In genomic region chr10:36716291-36716690, GRCh38 we compare ENCODE assay signal across 29 cellular contexts.
"Had no signal": no experiment of that assay in that cellular context is flagged by ENCODE, and none has a peak within 500 bp of the region (broad histone marks: within the 10 kb centered on the region; RNA-seq: fewer than 3 reads in every experiment).

No MANE protein-coding gene starts in this region.

- ATAC-seq: stimulated activated effector memory CD8-positive, alpha-beta T cell treated with anti-CD3 and anti-CD28 coated beads, Interleukin-12 subunit alpha, Interleukin-12 subunit beta, amount 100 ng/mL, for 72 hours; stimulated activated memory B cell treated with anti-CD40 and anti-IgM and Interleukin-4, amounts not matched to agents 10 μg/mL and 1 μg/mL and 100 μg/mL, for 72 hours; stimulated activated naive CD8-positive, alpha-beta T cell treated with anti-CD3 and anti-CD28 coated beads, Interleukin-15, amount 100 ng/mL, for 72 hours; stimulated activated naive CD8-positive, alpha-beta T cell treated with anti-CD3 and anti-CD28 coated beads, Interleukin-15, Interleukin-2, amounts not matched to agents 100 U/mL and 50 U/mL, for 24 hours; upper lobe of right lung had no signal

- H3K4me1 ChIP-seq: stomach, suprapubic skin, testis, thyroid gland, tibial artery, tibial nerve, transverse colon, upper lobe of left lung, upper lobe of right lung, uterus, vagina had no signal

- H3K27me3 Mint-ChIP-seq: stimulated activated memory B cell treated with anti-CD40 and anti-IgM and Interleukin-4, amounts not matched to agents 10 μg/mL and 1 μg/mL and 100 μg/mL, for 72 hours; stimulated activated naive B cell treated with anti-CD40 and anti-IgM and Interleukin-4, amounts not matched to agents 10 μg/mL and 1 μg/mL and 100 μg/mL, for 72 hours; stimulated activated naive CD8-positive, alpha-beta T cell treated with anti-CD3 and anti-CD28 coated beads, Interleukin-15, amount 100 ng/mL, for 72 hours; stimulated activated naive CD8-positive, alpha-beta T cell treated with anti-CD3 and anti-CD28 coated beads, Interleukin-15, Interleukin-2, amounts not matched to agents 100 ng/mL and 50 ng/mL, for 24 hours had no signal

- H3K4me1 Mint-ChIP-seq: stimulated activated effector memory CD8-positive, alpha-beta T cell treated with anti-CD3 and anti-CD28 coated beads, Interleukin-12 subunit alpha, Interleukin-12 subunit beta, amount 100 ng/mL, for 72 hours; stimulated activated memory B cell treated with anti-CD40 and anti-IgM and Interleukin-4, amounts not matched to agents 10 μg/mL and 1 μg/mL and 100 μg/mL, for 72 hours; stimulated activated naive B cell treated with anti-CD40 and anti-IgM and Interleukin-4, amounts not matched to agents 10 μg/mL and 1 μg/mL and 100 μg/mL, for 72 hours; stimulated activated naive CD8-positive, alpha-beta T cell treated with anti-CD3 and anti-CD28 coated beads, Interleukin-15, amount 100 ng/mL, for 72 hours had no signal

- H3K36me3 Mint-ChIP-seq: stimulated activated effector memory CD8-positive, alpha-beta T cell treated with anti-CD3 and anti-CD28 coated beads, Interleukin-12 subunit alpha, Interleukin-12 subunit beta, amount 100 ng/mL, for 72 hours; stimulated activated memory B cell treated with anti-CD40 and anti-IgM and Interleukin-4, amounts not matched to agents 10 μg/mL and 1 μg/mL and 100 μg/mL, for 72 hours; stimulated activated naive B cell treated with anti-CD40 and anti-IgM and Interleukin-4, amounts not matched to agents 10 μg/mL and 1 μg/mL and 100 μg/mL, for 72 hours; type B pancreatic cell had no signal

- DNase-seq: stimulated activated CD4-positive, alpha-beta T cell treated with anti-CD3 and anti-CD28 coated beads, Interleukin-2, amount 100 ng/mL, for 48 hours; stimulated activated CD4-positive, alpha-beta T cell treated with anti-CD3 and anti-CD28 coated beads, Interleukin-4, amount 100 ng/mL, for 1 hour; stimulated activated CD4-positive, alpha-beta T cell treated with anti-CD3 and anti-CD28 coated beads, Interleukin-4, amount 100 ng/mL, for 24 hours; stimulated activated CD4-positive, alpha-beta T cell treated with anti-CD3 and anti-CD28 coated beads, Interleukin-4, amount 100 ng/mL, for 4 hours; stimulated activated CD8-positive, alpha-beta memory T cell treated with anti-CD3 and anti-CD28 coated beads, Interleukin-4, amount 100 ng/mL, for 48 hours; stimulated activated naive B cell treated with anti-CD40 and anti-IgM and Interleukin-4, amounts not matched to agents 10 μg/mL and 1 μg/mL and 100 μg/mL, for 72 hours; stimulated activated naive CD4-positive, alpha-beta T cell; stimulated activated naive CD4-positive, alpha-beta T cell treated with Interleukin-2 at 50 U/mL for 16 hours; stimulated activated naive CD8-positive, alpha-beta T cell treated with anti-CD3 and anti-CD28 coated beads, Interleukin-15, amount 100 ng/mL, for 72 hours; stimulated activated naive CD8-positive, alpha-beta T cell treated with anti-CD3 and anti-CD28 coated beads, Interleukin-15, Interleukin-2, amounts not matched to agents 100 U/mL and 50 U/mL, for 24 hours; stomach; substantia nigra; testis; thyroid gland; tibial artery; transverse colon; trophoblast cell; upper lobe of left lung; upper lobe of right lung; uterus had no signal

- H3K27ac ChIP-seq: stomach, suprapubic skin, testis, thoracic aorta, thyroid gland, tibial artery, tibial nerve, transverse colon, upper lobe of left lung, upper lobe of right lung, uterus, vagina had no signal

- H3K9me3 Mint-ChIP-seq: stimulated activated naive B cell treated with anti-CD40 and anti-IgM and Interleukin-4, amounts not matched to agents 10 μg/mL and 1 μg/mL and 100 μg/mL, for 72 hours; stimulated activated naive CD8-positive, alpha-beta T cell treated with anti-CD3 and anti-CD28 coated beads, Interleukin-15, Interleukin-2, amounts not matched to agents 100 ng/mL and 50 ng/mL, for 24 hours had no signal

- H3K4me3 ChIP-seq: stomach, suprapubic skin, thoracic aorta, thyroid gland, tibial artery, tibial nerve, transverse colon, upper lobe of left lung, upper lobe of right lung, uterus, vagina had no signal

- H3K36me3 ChIP-seq: stomach, suprapubic skin, thoracic aorta, thyroid gland, tibial artery, tibial nerve, transverse colon, upper lobe of left lung, upper lobe of right lung, uterus, vagina had no signal

- H3K27me3 ChIP-seq: stomach, suprapubic skin, testis, thyroid gland, tibial artery, tibial nerve, transverse colon, upper lobe of left lung, upper lobe of right lung, uterus, vagina had no signal

- H3K4me3 Mint-ChIP-seq: stimulated activated effector memory CD8-positive, alpha-beta T cell treated with anti-CD3 and anti-CD28 coated beads, Interleukin-12 subunit alpha, Interleukin-12 subunit beta, amount 100 ng/mL, for 72 hours; stimulated activated memory B cell treated with anti-CD40 and anti-IgM and Interleukin-4, amounts not matched to agents 10 μg/mL and 1 μg/mL and 100 μg/mL, for 72 hours; stimulated activated naive B cell treated with anti-CD40 and anti-IgM and Interleukin-4, amounts not matched to agents 10 μg/mL and 1 μg/mL and 100 μg/mL, for 72 hours; stimulated activated naive CD8-positive, alpha-beta T cell treated with anti-CD3 and anti-CD28 coated beads, Interleukin-15, amount 100 ng/mL, for 72 hours; stimulated activated naive CD8-positive, alpha-beta T cell treated with anti-CD3 and anti-CD28 coated beads, Interleukin-15, Interleukin-2, amounts not matched to agents 100 ng/mL and 50 ng/mL, for 24 hours; type B pancreatic cell had no signal

- H3K9me3 ChIP-seq: stomach, suprapubic skin, testis, thoracic aorta, thyroid gland, tibial artery, tibial nerve, transverse colon, upper lobe of left lung, upper lobe of right lung, uterus, vagina had no signal

- FAIRE-seq: urothelium cell line had no signal

- H3K27ac Mint-ChIP-seq: stimulated activated effector memory CD8-positive, alpha-beta T cell treated with anti-CD3 and anti-CD28 coated beads, Interleukin-12 subunit alpha, Interleukin-12 subunit beta, amount 100 ng/mL, for 72 hours; stimulated activated memory B cell treated with anti-CD40 and anti-IgM and Interleukin-4, amounts not matched to agents 10 μg/mL and 1 μg/mL and 100 μg/mL, for 72 hours; stimulated activated naive B cell treated with anti-CD40 and anti-IgM and Interleukin-4, amounts not matched to agents 10 μg/mL and 1 μg/mL and 100 μg/mL, for 72 hours; stimulated activated naive CD8-positive, alpha-beta T cell treated with anti-CD3 and anti-CD28 coated beads, Interleukin-15, amount 100 ng/mL, for 72 hours; stimulated activated naive CD8-positive, alpha-beta T cell treated with anti-CD3 and anti-CD28 coated beads, Interleukin-15, Interleukin-2, amounts not matched to agents 100 ng/mL and 50 ng/mL, for 24 hours; type B pancreatic cell had no signal
